ENCODE assay signal across 17 cellular contexts in genomic region chr17:78057113-78057740, GRCh38.
"Had no signal": no experiment of that assay in that cellular context is flagged by ENCODE, and none has a peak within 500 bp of the region (broad histone marks: within the 10 kb centered on the region; RNA-seq: fewer than 3 reads in every experiment).

No MANE protein-coding gene starts in this region.

- H3K4me3 Mint-ChIP-seq: activated CD4-positive, alpha-beta memory T cell treated with anti-CD3 and anti-CD28 coated beads, Interleukin-2, amount 10 ng/mL, durations not matched to agents 7 days and 5 days; activated naive CD8-positive, alpha-beta T cell treated with anti-CD3 and anti-CD28 coated beads for 36 hours; activated T-cell treated with anti-CD3 and anti-CD28 coated beads, Interleukin-2, amount 50 U/mL, for 4 hours; nephron progenitor cell; T-helper 1 cell treated with Interleukin-12 subunit alpha and Interleukin-12 subunit beta and Interleukin-4 antibody, amounts not matched to agents 30 μg/mL and 1 μg/mL, for 36 hours; WTC11 had no signal

- FAIRE-seq: frontal cortex, islet of Langerhans had no signal

- H3K36me3 ChIP-seq: breast epithelium, uterus had no signal

- H3K9me3 Mint-ChIP-seq: activated CD4-positive, alpha-beta memory T cell treated with anti-CD3 and anti-CD28 coated beads, Interleukin-2, amount 10 ng/mL, durations not matched to agents 7 days and 5 days; activated naive CD8-positive, alpha-beta T cell treated with anti-CD3 and anti-CD28 coated beads for 36 hours; activated T-cell treated with anti-CD3 and anti-CD28 coated beads, Interleukin-2, amount 50 U/mL, for 4 hours; nephron progenitor cell; T-helper 1 cell treated with Interleukin-12 subunit alpha and Interleukin-12 subunit beta and Interleukin-4 antibody, amounts not matched to agents 30 μg/mL and 1 μg/mL, for 36 hours; WTC11 had no signal

- H3K9me3 ChIP-seq: breast epithelium, tibial artery, uterus had no signal

- H3K27me3 ChIP-seq: breast epithelium, tibial artery, uterus had no signal

- H3K4me1 Mint-ChIP-seq: activated CD4-positive, alpha-beta memory T cell treated with anti-CD3 and anti-CD28 coated beads, Interleukin-2, amount 10 ng/mL, durations not matched to agents 7 days and 5 days; WTC11 had no signal

- H3K4me1 ChIP-seq: breast epithelium, uterus had no signal

- H3K27ac ChIP-seq: breast epithelium had no signal

- ATAC-seq: activated T-cell treated with anti-CD3 and anti-CD28 coated beads, Interleukin-2, amount 50 U/mL, for 4 hours; WTC11 had no signal

- H3K4me3 ChIP-seq: breast epithelium, tibial artery, uterus had no signal

- DNase-seq: activated CD4-positive, alpha-beta memory T cell treated with anti-CD3 and anti-CD28 coated beads, Interleukin-2, amount 10 ng/mL, durations not matched to agents 7 days and 5 days; activated CD4-positive, alpha-beta T cell treated with anti-CD3 and anti-CD28 coated beads for 4 hours; activated gamma-delta T cell treated with Interleukin-2 at 50 U/mL for 16 hours; activated naive CD8-positive, alpha-beta T cell treated with anti-CD3 and anti-CD28 coated beads for 36 hours; activated T-cell treated with anti-CD3 and anti-CD28 coated beads, Interleukin-2, amount 50 U/mL, for 4 hours; anterior cingulate cortex; dermis blood vessel endothelial cell; nephron progenitor cell; stimulated activated CD4-positive, alpha-beta T cell treated with anti-CD3 and anti-CD28 coated beads, Interleukin-4, amount 100 ng/mL, for 24 hours; stimulated activated naive CD4-positive, alpha-beta T cell; tibial artery; uterus had no signal

- H3K27me3 Mint-ChIP-seq: activated CD4-positive, alpha-beta memory T cell treated with anti-CD3 and anti-CD28 coated beads, Interleukin-2, amount 10 ng/mL, durations not matched to agents 7 days and 5 days; activated naive CD8-positive, alpha-beta T cell treated with anti-CD3 and anti-CD28 coated beads for 36 hours had no signal

- H3K27ac Mint-ChIP-seq: activated CD4-positive, alpha-beta memory T cell treated with anti-CD3 and anti-CD28 coated beads, Interleukin-2, amount 10 ng/mL, durations not matched to agents 7 days and 5 days; activated naive CD8-positive, alpha-beta T cell treated with anti-CD3 and anti-CD28 coated beads for 36 hours; T-helper 1 cell treated with Interleukin-12 subunit alpha and Interleukin-12 subunit beta and Interleukin-4 antibody, amounts not matched to agents 30 μg/mL and 1 μg/mL, for 36 hours had no signal
